Comparison of ENCODE assay signal across 20 cellular contexts in the genomic region with DNA sequence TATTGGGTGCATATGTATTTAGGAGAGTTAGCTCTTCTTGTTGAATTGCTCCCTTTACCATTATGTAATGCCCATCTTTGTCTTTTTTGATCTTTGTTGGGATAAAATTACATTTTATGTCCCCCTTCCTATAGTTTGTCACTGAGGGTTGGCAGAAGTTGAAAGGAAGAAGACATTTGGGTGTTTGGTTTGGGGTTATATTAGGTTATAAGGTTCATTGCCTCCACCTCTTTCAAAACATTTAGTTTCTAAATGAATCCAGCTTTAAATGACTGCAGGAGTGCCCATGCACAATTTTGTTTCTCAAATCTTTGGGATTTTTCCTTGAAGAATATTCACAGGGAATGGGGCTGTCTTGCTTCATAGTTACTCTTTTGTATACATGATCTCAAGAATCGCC.
"Had no signal": no experiment of that assay in that cellular context is flagged by ENCODE, and none has a peak within 500 bp of the region (broad histone marks: within the 10 kb centered on the region; RNA-seq: fewer than 3 reads in every experiment).

No MANE protein-coding gene starts in this region.

- H3K9me3 Mint-ChIP-seq: activated CD4-positive, alpha-beta T cell treated with anti-CD3 and anti-CD28 coated beads, Interleukin-2, amount 10 ng/mL, durations not matched to agents 24 days and 14 days; activated naive CD8-positive, alpha-beta T cell treated with anti-CD3 and anti-CD28 coated beads for 36 hours; effector memory CD8-positive, alpha-beta T cell; immature natural killer cell; naive thymus-derived CD8-positive, alpha-beta T cell had no signal

- H3K27me3 ChIP-seq: colonic mucosa, dorsolateral prefrontal cortex, hepatocyte, neutrophil, pancreas, thyroid gland had no signal

- H3K4me3 Mint-ChIP-seq: activated CD4-positive, alpha-beta T cell treated with anti-CD3 and anti-CD28 coated beads, Interleukin-2, amount 10 ng/mL, durations not matched to agents 24 days and 14 days; activated CD8-positive, alpha-beta T cell treated with anti-CD3 and anti-CD28 coated beads, Interleukin-2, amount 10 ng/mL, durations not matched to agents 7 days and 5 days; activated naive CD8-positive, alpha-beta T cell treated with anti-CD3 and anti-CD28 coated beads for 36 hours; immature natural killer cell had no signal

- H3K27ac ChIP-seq: colonic mucosa, dorsolateral prefrontal cortex, hepatocyte, neutrophil, pancreas, thyroid gland had no signal

- H3K27ac Mint-ChIP-seq: activated CD4-positive, alpha-beta T cell treated with anti-CD3 and anti-CD28 coated beads, Interleukin-2, amount 10 ng/mL, durations not matched to agents 24 days and 14 days; activated CD8-positive, alpha-beta T cell treated with anti-CD3 and anti-CD28 coated beads, Interleukin-2, amount 10 ng/mL, durations not matched to agents 7 days and 5 days; activated naive CD8-positive, alpha-beta T cell treated with anti-CD3 and anti-CD28 coated beads for 36 hours; immature natural killer cell had no signal

- ATAC-seq: activated CD8-positive, alpha-beta T cell treated with anti-CD3 and anti-CD28 coated beads, Interleukin-2, amount 10 ng/mL, durations not matched to agents 7 days and 5 days; effector memory CD8-positive, alpha-beta T cell; esophagus mucosa; left lobe of liver; naive thymus-derived CD8-positive, alpha-beta T cell; right cardiac atrium had no signal

- H3K36me3 ChIP-seq: colonic mucosa, neutrophil, pancreas, thyroid gland had no signal

- H3K27me3 Mint-ChIP-seq: effector memory CD8-positive, alpha-beta T cell had no signal

- H3K4me1 Mint-ChIP-seq: immature natural killer cell had no signal

- H3K4me3 ChIP-seq: colonic mucosa, dorsolateral prefrontal cortex, hepatocyte, lung, pancreas, thyroid gland had no signal

- DNase-seq: activated CD4-positive, alpha-beta T cell treated with anti-CD3 and anti-CD28 coated beads, Interleukin-2, amount 10 ng/mL, durations not matched to agents 24 days and 14 days; activated CD8-positive, alpha-beta T cell treated with anti-CD3 and anti-CD28 coated beads, Interleukin-2, amount 10 ng/mL, durations not matched to agents 7 days and 5 days; activated naive CD8-positive, alpha-beta T cell treated with anti-CD3 and anti-CD28 coated beads for 36 hours; activated T-cell treated with anti-CD3 and anti-CD28 coated beads, Interleukin-2, amount 50 U/mL, for 1 hour; dorsolateral prefrontal cortex; effector memory CD8-positive, alpha-beta T cell; foreskin melanocyte; immature natural killer cell; naive thymus-derived CD8-positive, alpha-beta T cell; pancreas; right cardiac atrium; stimulated activated CD4-positive, alpha-beta T cell treated with anti-CD3 and anti-CD28 coated beads, Interleukin-4, amount 100 ng/mL, for 24 hours; stimulated activated naive CD8-positive, alpha-beta T cell treated with anti-CD3 and anti-CD28 coated beads, Interleukin-15, Interleukin-2, amounts not matched to agents 100 U/mL and 50 U/mL, for 24 hours; thyroid gland had no signal

- H3K9me3 ChIP-seq: colonic mucosa, neutrophil, pancreas, thyroid gland had no signal

- H3K36me3 Mint-ChIP-seq: activated naive CD8-positive, alpha-beta T cell treated with anti-CD3 and anti-CD28 coated beads for 36 hours; immature natural killer cell; naive thymus-derived CD8-positive, alpha-beta T cell had no signal

- H3K4me1 ChIP-seq: colonic mucosa, thyroid gland had no signal
